18 cellular contexts compared by ENCODE assay signal in the genomic region with DNA sequence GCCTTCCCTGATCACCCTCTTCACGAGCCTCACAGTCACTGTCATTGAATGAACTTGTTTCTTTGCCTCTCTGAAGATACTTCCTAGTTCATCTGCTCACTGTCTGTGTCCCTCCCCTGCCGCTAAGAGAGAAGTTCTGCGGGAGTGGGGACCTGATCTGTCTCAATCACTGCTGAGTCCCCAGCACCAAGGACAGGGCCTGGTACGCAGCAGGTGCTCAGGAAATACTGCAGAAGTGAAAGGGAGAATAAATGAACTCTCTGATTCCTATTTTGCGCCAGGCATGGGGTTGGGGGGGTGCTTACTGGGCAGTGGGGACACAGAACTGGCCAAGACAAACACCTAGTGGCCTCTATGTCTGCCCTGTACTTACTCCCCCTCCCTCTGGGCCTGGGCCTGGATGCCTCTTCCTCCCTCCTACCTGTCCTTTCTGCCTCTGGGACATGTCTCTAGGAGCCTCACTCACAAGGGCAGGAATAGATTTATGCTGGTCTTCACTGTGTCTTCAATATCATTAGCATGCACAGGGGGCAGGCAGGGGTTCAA. TPM values are rescaled to one million over a fixed set of nuclear protein-coding genes. Genes with fewer than 3 reads are reported as not detected.
DNase-seq lines count a peak whose midpoint lies in the region; ATAC-seq, FAIRE-seq and TF ChIP-seq lines count a peak whose summit lies in the region.
"Had no signal": no experiment of that assay in that cellular context is flagged by ENCODE, and none has a peak within 500 bp of the region (broad histone marks: within the 10 kb centered on the region; RNA-seq: fewer than 3 reads in every experiment).

No MANE protein-coding gene starts in this region.

- no peak for TF ChIP-seq CTCF in right atrium auricular region (IDR thresholded peaks at IDR 0.05)
- no peak for TF ChIP-seq CTCF in kidney (IDR thresholded peaks at IDR 0.05; ENCODE audit: borderline replicate concordance, extremely low read depth, insufficient read depth)
- no peak for TF ChIP-seq CTCF in lower lobe of right lung (IDR thresholded peaks at IDR 0.05)
- TF ChIP-seq CTCF in ascending aorta (IDR thresholded peaks at IDR 0.05): no peak
- no peak for TF ChIP-seq CTCF in psoas muscle (IDR thresholded peaks at IDR 0.05)

- ATAC-seq in right cardiac atrium (no peak), lower lobe of right lung (no peak), psoas muscle (no peak)
- ATAC-seq: activated CD8-positive, alpha-beta T cell treated with anti-CD3 and anti-CD28 coated beads, Interleukin-2, amount 10 ng/mL, durations not matched to agents 7 days and 5 days had no signal

- H3K4me1 ChIP-seq in right atrium auricular region: no peaks in the 10 kb centered on the region
- no peaks in the 10 kb centered on the region for H3K4me1 ChIP-seq in right cardiac atrium (ENCODE audit: control insufficient read depth, insufficient read depth, low read length)
- H3K4me1 ChIP-seq in kidney (ENCODE audit: control insufficient read depth in 1 of 2, insufficient read depth in 1 of 2, low read depth in 1 of 2, low read length in 2 of 2): no peaks in the 10 kb centered on the region
- H3K4me1 ChIP-seq in lower lobe of right lung: no peaks in the 10 kb centered on the region
- no peaks in the 10 kb centered on the region for H3K4me1 ChIP-seq in ascending aorta
- H3K4me1 ChIP-seq in psoas muscle: no peaks in the 10 kb centered on the region

- intact Hi-C loops in right cardiac atrium (cut with DNase I) (no loop called here), kidney (cut with DNase I) (no loop called here), lower lobe of right lung (cut with DNase I) (no loop called here), ascending aorta (cut with DNase I) (no loop called here), psoas muscle (cut with DNase I) (no loop called here)

- no peak overlapping the region for H3K9ac ChIP-seq in kidney (ENCODE audit: low read length in 2 of 2)

- no peak overlapping the region for H3K27ac ChIP-seq in right atrium auricular region
- no peak overlapping the region for H3K27ac ChIP-seq in right cardiac atrium (ENCODE audit: low read length)
- no peak overlapping the region for H3K27ac ChIP-seq in kidney (ENCODE audit: low read depth in 2 of 2, low read length in 2 of 2)
- no peak overlapping the region for H3K27ac ChIP-seq in lower lobe of right lung
- H3K27ac ChIP-seq in ascending aorta: no peak overlapping the region
- H3K27ac ChIP-seq in psoas muscle: no peak overlapping the region
- H3K27ac ChIP-seq: epithelial cell of prostate, SK-N-MC, skin epidermis had no signal

- H3K9me3 ChIP-seq in right atrium auricular region: no peaks in the 10 kb centered on the region
- H3K9me3 ChIP-seq in right cardiac atrium (ENCODE audit: control insufficient read depth, low read length): no peaks in the 10 kb centered on the region
- no peaks in the 10 kb centered on the region for H3K9me3 ChIP-seq in kidney (ENCODE audit: control insufficient read depth in 1 of 2, low read length in 2 of 2)
- no peaks in the 10 kb centered on the region for H3K9me3 ChIP-seq in lower lobe of right lung
- no peaks in the 10 kb centered on the region for H3K9me3 ChIP-seq in ascending aorta
- H3K9me3 ChIP-seq in psoas muscle: no peaks in the 10 kb centered on the region

- H3K27me3 ChIP-seq in right atrium auricular region (no peaks in the 10 kb centered on the region), right cardiac atrium (ENCODE audit: control insufficient read depth, insufficient read depth) (no peaks in the 10 kb centered on the region), lower lobe of right lung (ENCODE audit: low read depth) (peaks cover 14% of the 10 kb centered on the region), ascending aorta (no peaks in the 10 kb centered on the region), psoas muscle (ENCODE audit: insufficient read depth in 3 of 3, low read length in 2 of 3) (peaks cover 0 to 33% (median 4%) of the 10 kb centered on the region in 3 donors)

- H3K36me3 ChIP-seq in right atrium auricular region: no peaks in the 10 kb centered on the region
- no peaks in the 10 kb centered on the region for H3K36me3 ChIP-seq in kidney (ENCODE audit: control insufficient read depth in 1 of 2, insufficient read depth in 2 of 2, low read length in 2 of 2)
- no peaks in the 10 kb centered on the region for H3K36me3 ChIP-seq in lower lobe of right lung
- no peaks in the 10 kb centered on the region for H3K36me3 ChIP-seq in ascending aorta
- no peaks in the 10 kb centered on the region for H3K36me3 ChIP-seq in psoas muscle (ENCODE audit: insufficient read depth in 1 of 2, low read depth in 1 of 2)

- FAIRE-seq in kidney (lab: Jason Lieb, UNC): no peak
- FAIRE-seq: GM12891, H54 had no signal

- DNase-seq in right atrium auricular region (ENCODE audit: low spot score) (peak; percentile 36), right cardiac atrium (no peak), RPMI8226 (peak; percentile 7), kidney (peak; percentile 8), lower lobe of right lung (no peak), NCI-H2171 treated with DMSO at 0.1 percent for 48 hours (lab: John Stamatoyannopoulos, UW) (no peak), ascending aorta (ENCODE audit: low spot score in 2 of 2) (no peak), psoas muscle (no peak)
- DNase-seq: activated CD8-positive, alpha-beta T cell treated with anti-CD3 and anti-CD28 coated beads, Interleukin-2, amount 10 ng/mL, durations not matched to agents 7 days and 5 days; amniotic stem cell; COR-L47; immature natural killer cell; trophoblast cell had no signal

- no peak overlapping the region for H3K4me3 ChIP-seq in right atrium auricular region
- no peak overlapping the region for H3K4me3 ChIP-seq in right cardiac atrium (ENCODE audit: low read length)
- no peak overlapping the region for H3K4me3 ChIP-seq in kidney (ENCODE audit: low read length in 2 of 2)
- no peak overlapping the region for H3K4me3 ChIP-seq in lower lobe of right lung
- H3K4me3 ChIP-seq in ascending aorta: no peak overlapping the region
- no peak overlapping the region for H3K4me3 ChIP-seq in psoas muscle
- H3K4me3 ChIP-seq: SK-N-MC, skin epidermis had no signal

- 56% methylated on average over 5 of the region's 5 CpGs for WGBS in right cardiac atrium
- 56 to 60% (median 58%) methylated on average over 5 of the region's 5 CpGs for WGBS in psoas muscle, 3 donors

RNA-seq across cellular contexts. Expression of a gene that starts 17.5 kb away (rescaled TPM):
- total RNA-seq in right atrium auricular region (10 to 100 TPM in 1 of 2 donors, 1 to 10 TPM in 1; 3.6 to 45.5 TPM), right cardiac atrium (100 to 1,000 TPM in 1 of 4 donors, 10 to 100 TPM in 2, 1 to 10 TPM in 1; 8.8 to 112 (median 22.3) TPM), kidney (51.7 TPM), lower lobe of right lung (95.3 TPM), ascending aorta (21.2 TPM), psoas muscle (1 to 10 TPM; 7.1 to 8.7 (median 8.3) TPM)
- polyA plus RNA-seq in right cardiac atrium (2.1 TPM), kidney (ENCODE audit: insufficient read depth, low read depth, low replicate concordance) (7.6 TPM), psoas muscle (under 1 TPM; 0.45 to 0.77 (median 0.48) TPM)

RNA-seq across cellular contexts. Expression of a gene that starts 54.0 kb away (rescaled TPM):
- total RNA-seq in right atrium auricular region: 10 to 100 TPM; 76.0 to 90.2 TPM
- 10 to 100 TPM; 66.7 to 82.3 (median 70.6) TPM for total RNA-seq in right cardiac atrium
- 73.6 TPM for polyA plus RNA-seq in right cardiac atrium
- 84.7 TPM for total RNA-seq in kidney
- polyA plus RNA-seq in kidney (ENCODE audit: insufficient read depth, low read depth, low replicate concordance): 113 TPM
- total RNA-seq in lower lobe of right lung: 57.3 TPM
- total RNA-seq in ascending aorta: 122 TPM
- 100 to 1,000 TPM in 2 of 4 donors, 10 to 100 TPM in 2; 76.0 to 154 (median 104) TPM for total RNA-seq in psoas muscle
- 100 to 1,000 TPM; 132 to 310 (median 229) TPM for polyA plus RNA-seq in psoas muscle

Comparison
In these comparisons a context has a peak if more than half of its experiments do, and no peak if none do; other contexts are left out.
1. DNase-seq: peak in right atrium auricular region (single experiment), RPMI8226 (single experiment) and kidney (single experiment); none in right cardiac atrium (0 of 3), lower lobe of right lung (single experiment), NCI-H2171 treated with DMSO at 0.1 percent for 48 hours (single experiment), ascending aorta (0 of 2) and psoas muscle (0 of 2).